ENCODE assay signal across 2 cellular contexts in genomic region chr22:28917747-28918543, GRCh38.
TF ChIP-seq lines count a peak whose summit lies in the region.

No MANE protein-coding gene starts in this region.

TF ChIP-seq in IMR-90, 13 proteins besides CTCF, POLR2A, EP300 and RAD21 (continued from another document):
- no peak for TF ChIP-seq CHD1 (IDR thresholded peaks at IDR 0.05; ENCODE audit: low read depth, low read length)

TF ChIP-seq in SK-N-SH treated with all-trans-retinoic acid at 6 μM for 48 hours, 23 proteins besides CTCF, POLR2A, EP300 and RAD21 (continued from another document):
- TF ChIP-seq CREB5 (CRISPR knock-in tag; IDR thresholded peaks at IDR 0.05; ENCODE audit: low read depth) (no peak), SNAI2 (CRISPR knock-in tag; IDR thresholded peaks at IDR 0.05) (no peak), ESRRG (CRISPR knock-in tag; IDR thresholded peaks at IDR 0.05) (no peak), ZC3H10 (CRISPR knock-in tag; IDR thresholded peaks at IDR 0.05) (no peak), ZNF70 (CRISPR knock-in tag; IDR thresholded peaks at IDR 0.05) (no peak), POU6F1 (CRISPR knock-in tag; IDR thresholded peaks at IDR 0.05; ENCODE audit: borderline replicate concordance, low read depth) (no peak)
